ENCODE assay signal across 1 cellular context in the genomic region with DNA sequence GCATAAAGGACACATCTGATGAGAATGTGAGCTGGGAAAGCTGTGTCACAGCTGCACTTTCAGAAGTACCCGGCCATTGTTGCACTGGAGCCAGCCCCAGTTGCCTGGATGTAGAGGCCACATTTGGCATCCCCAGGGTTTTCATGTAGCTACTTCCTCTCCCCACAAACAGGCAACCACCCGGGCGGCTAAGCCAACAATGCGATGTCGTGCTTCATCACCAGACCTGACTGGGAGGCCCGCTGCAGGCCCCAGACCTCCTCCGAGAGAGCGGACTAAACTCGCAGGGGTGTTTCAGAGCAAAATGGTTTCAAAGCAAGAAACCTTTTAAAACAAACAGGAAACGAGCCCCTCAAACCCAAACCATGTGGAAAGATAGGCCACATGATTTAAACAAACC.
TF ChIP-seq lines count a peak whose summit lies in the region.

No MANE protein-coding gene starts in this region.

TF ChIP-seq in SK-N-SH treated with all-trans-retinoic acid at 6 μM for 48 hours, 23 proteins besides CTCF, POLR2A, EP300 and RAD21 (continued from another document):
- TF ChIP-seq, protein P1, sequence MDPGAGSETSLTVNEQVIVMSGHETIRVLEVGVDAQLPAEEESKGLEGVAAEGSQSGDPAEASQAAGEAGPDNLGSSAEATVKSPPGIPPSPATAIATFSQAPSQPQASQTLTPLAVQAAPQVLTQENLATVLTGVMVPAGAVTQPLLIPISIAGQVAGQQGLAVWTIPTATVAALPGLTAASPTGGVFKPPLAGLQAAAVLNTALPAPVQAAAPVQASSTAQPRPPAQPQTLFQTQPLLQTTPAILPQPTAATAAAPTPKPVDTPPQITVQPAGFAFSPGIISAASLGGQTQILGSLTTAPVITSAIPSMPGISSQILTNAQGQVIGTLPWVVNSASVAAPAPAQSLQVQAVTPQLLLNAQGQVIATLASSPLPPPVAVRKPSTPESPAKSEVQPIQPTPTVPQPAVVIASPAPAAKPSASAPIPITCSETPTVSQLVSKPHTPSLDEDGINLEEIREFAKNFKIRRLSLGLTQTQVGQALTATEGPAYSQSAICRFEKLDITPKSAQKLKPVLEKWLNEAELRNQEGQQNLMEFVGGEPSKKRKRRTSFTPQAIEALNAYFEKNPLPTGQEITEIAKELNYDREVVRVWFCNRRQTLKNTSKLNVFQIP (CRISPR knock-in tag; IDR thresholded peaks at IDR 0.05; ENCODE audit: borderline replicate concordance, low read depth): no peak
- TF ChIP-seq ZNF565 (CRISPR knock-in tag; conservative IDR thresholded peaks at IDR 0.05; ENCODE audit: low read depth) (no peak), SNAI2 (CRISPR knock-in tag; IDR thresholded peaks at IDR 0.05) (no peak), ZFP30 (CRISPR knock-in tag; IDR thresholded peaks at IDR 0.05) (no peak), ARNTL (CRISPR knock-in tag; IDR thresholded peaks at IDR 0.05; ENCODE audit: borderline replicate concordance, low read depth) (no peak), ZNF70 (CRISPR knock-in tag; IDR thresholded peaks at IDR 0.05) (no peak), GLIS3 (CRISPR knock-in tag; IDR thresholded peaks at IDR 0.05) (no peak), RARB (CRISPR knock-in tag; IDR thresholded peaks at IDR 0.05) (no peak), PPARA (CRISPR knock-in tag; IDR thresholded peaks at IDR 0.05; ENCODE audit: borderline replicate concordance) (no peak), ESRRG (CRISPR knock-in tag; IDR thresholded peaks at IDR 0.05) (no peak), BACH2 (CRISPR knock-in tag; IDR thresholded peaks at IDR 0.05; ENCODE audit: borderline replicate concordance) (no peak)
- TF ChIP-seq, protein P2, sequence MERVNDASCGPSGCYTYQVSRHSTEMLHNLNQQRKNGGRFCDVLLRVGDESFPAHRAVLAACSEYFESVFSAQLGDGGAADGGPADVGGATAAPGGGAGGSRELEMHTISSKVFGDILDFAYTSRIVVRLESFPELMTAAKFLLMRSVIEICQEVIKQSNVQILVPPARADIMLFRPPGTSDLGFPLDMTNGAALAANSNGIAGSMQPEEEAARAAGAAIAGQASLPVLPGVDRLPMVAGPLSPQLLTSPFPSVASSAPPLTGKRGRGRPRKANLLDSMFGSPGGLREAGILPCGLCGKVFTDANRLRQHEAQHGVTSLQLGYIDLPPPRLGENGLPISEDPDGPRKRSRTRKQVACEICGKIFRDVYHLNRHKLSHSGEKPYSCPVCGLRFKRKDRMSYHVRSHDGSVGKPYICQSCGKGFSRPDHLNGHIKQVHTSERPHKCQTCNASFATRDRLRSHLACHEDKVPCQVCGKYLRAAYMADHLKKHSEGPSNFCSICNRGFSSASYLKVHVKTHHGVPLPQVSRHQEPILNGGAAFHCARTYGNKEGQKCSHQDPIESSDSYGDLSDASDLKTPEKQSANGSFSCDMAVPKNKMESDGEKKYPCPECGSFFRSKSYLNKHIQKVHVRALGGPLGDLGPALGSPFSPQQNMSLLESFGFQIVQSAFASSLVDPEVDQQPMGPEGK (CRISPR knock-in tag; IDR thresholded peaks at IDR 0.05; ENCODE audit: borderline replicate concordance): no peak
